In the genomic region with DNA sequence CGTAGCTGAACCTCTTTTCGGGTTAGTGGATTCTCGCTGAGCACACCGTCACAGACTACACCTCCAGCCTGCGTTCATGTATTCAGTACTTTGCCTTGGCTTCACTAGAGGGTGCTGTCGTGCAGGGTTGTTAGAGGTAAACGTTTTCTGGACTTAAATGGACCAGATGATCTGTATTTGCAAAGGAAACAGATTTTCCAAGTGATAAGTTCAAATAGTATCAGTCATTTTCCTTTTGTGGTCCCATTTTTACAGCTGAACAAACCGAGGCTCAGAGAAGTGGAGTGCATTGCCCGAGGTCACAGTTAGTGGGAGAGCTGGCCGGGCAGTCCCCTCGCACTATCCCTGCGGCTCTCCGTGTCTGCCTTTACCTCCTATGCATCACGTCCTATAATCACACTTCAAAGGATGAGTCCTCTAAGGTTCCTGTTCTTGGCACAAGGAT, we compare ENCODE assay signal across 8 cellular contexts.
A peak's percentile ranks its signal among the peaks of the same experiment; 100 is the strongest.
DNase-seq lines count a peak whose midpoint lies in the region; ATAC-seq, FAIRE-seq and TF ChIP-seq lines count a peak whose summit lies in the region.

No MANE protein-coding gene starts in this region.

- peaks cover 6% of the 10 kb centered on the region for H3K27me3 Mint-ChIP-seq in endothelial cell (ENCODE audit: unreplicated experiment)
- no peaks in the 10 kb centered on the region for H3K27me3 Mint-ChIP-seq in naive thymus-derived CD4-positive, alpha-beta T cell

- H3K36me3 ChIP-seq in HAP-1 (replicated peaks), result peaks cover 14% of the 10 kb centered on the region
- H3K36me3 ChIP-seq in naive thymus-derived CD4-positive, alpha-beta T cell (ENCODE audit: control insufficient read depth in 2 of 3, insufficient read depth in 3 of 3, low read length in 3 of 3), result peaks cover 0 to 9% (median 6%) of the 10 kb centered on the region in 3 experiments
- peaks cover 0 to 14% (median 9%) of the 10 kb centered on the region in 4 donors for H3K36me3 ChIP-seq in stomach

- POLR2A ChIA-PET in naive thymus-derived CD4-positive, alpha-beta T cell (lab: Charles Lee), result interaction anchor here (0.6 to 1.5 kb wide), 3 partner anchors 9 to 120 kb away, joined by 3 to 6 read pairs (median 3); no protein-coding TSS in a partner anchor

- no peak overlapping the region for H3K4me3 Mint-ChIP-seq in endothelial cell (ENCODE audit: unreplicated experiment)
- peak overlapping the region; percentile 27 to 74 (median 56) for H3K4me3 Mint-ChIP-seq in naive thymus-derived CD4-positive, alpha-beta T cell

- in situ Hi-C loops in HAP-1 (cut with MboI; ENCODE audit: low sequenced_read_pairs), result no loop called here

- no peaks in the 10 kb centered on the region for H3K27me3 ChIP-seq in HAP-1 (ENCODE audit: low read depth)
- H3K27me3 ChIP-seq in naive thymus-derived CD4-positive, alpha-beta T cell (ENCODE audit: control insufficient read depth in 2 of 2, insufficient read depth in 2 of 2, low read length in 2 of 2), result no peaks in the 10 kb centered on the region
- no peaks in the 10 kb centered on the region for H3K27me3 ChIP-seq in stomach

- no peaks in the 10 kb centered on the region for H3K9me3 Mint-ChIP-seq in endothelial cell (ENCODE audit: unreplicated experiment)
- no peaks in the 10 kb centered on the region for H3K9me3 Mint-ChIP-seq in naive thymus-derived CD4-positive, alpha-beta T cell

- peak overlapping the region; percentile 27 for H3K27ac Mint-ChIP-seq in endothelial cell (ENCODE audit: unreplicated experiment)
- peak overlapping the region; percentile 70 to 95 (median 82) for H3K27ac Mint-ChIP-seq in naive thymus-derived CD4-positive, alpha-beta T cell

- TF ChIP-seq CTCF in D721Med (IDR thresholded peaks at IDR 0.05; ENCODE audit: insufficient read depth, missing control alignments) (peak; percentile 67), endothelial cell (IDR thresholded peaks at IDR 0.05; ENCODE audit: unreplicated experiment) (peak; percentile 55), stomach (IDR thresholded peaks at IDR 0.05) (peak in 4 of 7 experiments; percentile 49 to 63 (median 56))

- CTCF ChIA-PET in naive thymus-derived CD4-positive, alpha-beta T cell (lab: Charles Lee), result interaction anchor here (1.0 to 1.3 kb wide), 5 partner anchors 9 to 404 kb away, joined by 3 to 6 read pairs (median 3); no protein-coding TSS in a partner anchor

- H3K36me3 Mint-ChIP-seq in endothelial cell (ENCODE audit: low read depth, unreplicated experiment), result peaks cover 14% of the 10 kb centered on the region
- peaks cover 0 to 17% (median 6%) of the 10 kb centered on the region in 5 donors for H3K36me3 Mint-ChIP-seq in naive thymus-derived CD4-positive, alpha-beta T cell

- H3K9me3 ChIP-seq in HAP-1 (no peaks in the 10 kb centered on the region), stomach (no peaks in the 10 kb centered on the region)
- H3K9me3 ChIP-seq in naive thymus-derived CD4-positive, alpha-beta T cell (ENCODE audit: control insufficient read depth in 2 of 3, low read length in 3 of 3), result no peaks in the 10 kb centered on the region

- TF ChIP-seq POLR2A in stomach (IDR thresholded peaks at IDR 0.05), result no peak

- DNase-seq in D721Med (ENCODE audit: insufficient read length, low spot score), result no peak
- DNase-seq in HAP-1 (ENCODE audit: low spot score in 2 of 2), result peak; percentile 47 to 71
- DNase-seq in NCI-H510A treated with DMSO at 0.1 percent for 48 hours (lab: John Stamatoyannopoulos, UW), result peak; percentile 24
- peak; percentile 21 to 35 for DNase-seq in activated CD8-positive, alpha-beta memory T cell treated with anti-CD3 and anti-CD28 coated beads for 1 hour (ENCODE audit: extremely low read depth in 1 of 2, low read depth in 1 of 2)
- DNase-seq in endothelial cell (ENCODE audit: low spot score), result peak; percentile 58
- peak; percentile 29 to 72 (median 64) for DNase-seq in naive thymus-derived CD4-positive, alpha-beta T cell
- peak; percentile 68 for DNase-seq in stomach

- intact Hi-C loops in naive thymus-derived CD4-positive, alpha-beta T cell (cut with micrococcal nuclease), result loop anchor here (1.0 to 5.0 kb wide), 11 partner anchors 8 to 405 kb away; a partner anchor contains a TSS
- intact Hi-C loops in stomach (cut with DNase I; ENCODE audit: low total_unique reads), result loop anchor here (10.0 kb wide), 1 partner anchor 129 kb away; a partner anchor contains a TSS

- WGBS in stomach, 5 donors, result 37 to 47% (median 40%) methylated on average over 14 of the region's 14 CpGs

- H3K4me3 ChIP-seq in HAP-1 (no peak overlapping the region), stomach (no peak overlapping the region)
- H3K4me3 ChIP-seq in naive thymus-derived CD4-positive, alpha-beta T cell (ENCODE audit: low read length), result no peak overlapping the region

- H3K4me1 Mint-ChIP-seq in endothelial cell (ENCODE audit: unreplicated experiment), result peaks cover 39% of the 10 kb centered on the region
- H3K4me1 Mint-ChIP-seq in naive thymus-derived CD4-positive, alpha-beta T cell, result peaks cover 47 to 97% (median 82%) of the 10 kb centered on the region in 7 donors

- FAIRE-seq in D721Med (lab: Jason Lieb, UNC), result no peak

- TF ChIP-seq EP300 in stomach (IDR thresholded peaks at IDR 0.05), result no peak

- ATAC-seq in naive thymus-derived CD4-positive, alpha-beta T cell, result peak; percentile 93
- no peak for ATAC-seq in HG03571 (IDR thresholded peaks at IDR 0.05; ENCODE audit: unreplicated experiment)

- H3K27ac ChIP-seq in naive thymus-derived CD4-positive, alpha-beta T cell (ENCODE audit: low read depth, low read length), result peak overlapping the region; percentile 43
- H3K27ac ChIP-seq in stomach, result no peak overlapping the region

- H3K4me1 ChIP-seq in HAP-1, result peaks cover 8% of the 10 kb centered on the region
- peaks cover 15 to 45% of the 10 kb centered on the region in 2 donors for H3K4me1 ChIP-seq in naive thymus-derived CD4-positive, alpha-beta T cell (ENCODE audit: control insufficient read depth in 2 of 2, insufficient read depth in 2 of 2, low read length in 2 of 2)
- peaks cover 16 to 64% (median 44%) of the 10 kb centered on the region in 4 donors for H3K4me1 ChIP-seq in stomach
